ENCODE assay signal across 20 cellular contexts in genomic region chr1:15187175-15187810, GRCh38. TPM values are rescaled to one million over a fixed set of nuclear protein-coding genes. Genes with fewer than 3 reads are reported as not detected.
DNase-seq lines count a peak whose midpoint lies in the region; ATAC-seq, FAIRE-seq and TF ChIP-seq lines count a peak whose summit lies in the region.
"Had no signal": no experiment of that assay in that cellular context is flagged by ENCODE, and none has a peak within 500 bp of the region (broad histone marks: within the 10 kb centered on the region; RNA-seq: fewer than 3 reads in every experiment).

No MANE protein-coding gene starts in this region.

- TF ChIP-seq CTCF in BE2C (IDR thresholded peaks at IDR 0.05; ENCODE audit: low read depth, low read length) (no peak), HFFc6 (IDR thresholded peaks at IDR 0.05) (no peak), bronchial epithelial cell (IDR thresholded peaks at IDR 0.05; ENCODE audit: insufficient read depth, low read length, severe bottlenecking) (no peak), mesothelial cell of epicardium (IDR thresholded peaks at IDR 0.05; ENCODE audit: unreplicated experiment) (no peak)

- peak; percentile 36 for FAIRE-seq in bronchial epithelial cell (lab: Jason Lieb, UNC)
- no peak for FAIRE-seq in frontal cortex (lab: Jason Lieb, UNC)
- FAIRE-seq in GM12892 (lab: Jason Lieb, UNC) = no peak

- H3K4me3 ChIP-seq in BE2C (ENCODE audit: low read depth, low read length) (no peak overlapping the region), bronchial epithelial cell (ENCODE audit: low read depth, low read length) (no peak overlapping the region)
- H3K4me3 ChIP-seq: coronary artery, esophagus muscularis mucosa, psoas muscle had no signal

- DNase-seq in BE2C (peak; percentile 59), HFFc6 (no peak), bronchial epithelial cell (ENCODE audit: low read depth) (no peak), mesothelial cell of epicardium (ENCODE audit: low spot score in 2 of 2, unreplicated experiment in 2 of 2) (no peak), frontal cortex (ENCODE audit: low spot score in 2 of 2) (no peak), GM12892 (ENCODE audit: insufficient read length) (no peak), NAMALWA (ENCODE audit: low spot score) (no peak)
- DNase-seq: activated gamma-delta T cell treated with Interleukin-2 at 50 U/mL for 16 hours, aorta, head of caudate nucleus, kidney glomerular epithelial cell, NCI-H187 treated with DMSO at 0.1 percent for 48 hours, NCI-H524, psoas muscle, RPMI8226 had no signal

- H3K9me3 Mint-ChIP-seq in HFFc6 (no peaks in the 10 kb centered on the region), mesothelial cell of epicardium (no peaks in the 10 kb centered on the region)
- H3K9me3 Mint-ChIP-seq: T-helper 1 cell treated with Interleukin-12 subunit alpha and Interleukin-12 subunit beta and Interleukin-4 antibody, amounts not matched to agents 30 μg/mL and 1 μg/mL, for 36 hours had no signal

- TF ChIP-seq POLR2A in GM12892 (IDR thresholded peaks at IDR 0.05; ENCODE audit: low read depth, low read length) = no peak

- H3K27ac Mint-ChIP-seq in HFFc6 (peak overlapping the region; percentile 36; the same call in 1 of the 2 replicates), mesothelial cell of epicardium (peak overlapping the region; percentile 2)
- H3K27ac Mint-ChIP-seq: T-helper 1 cell treated with Interleukin-12 subunit alpha and Interleukin-12 subunit beta and Interleukin-4 antibody, amounts not matched to agents 30 μg/mL and 1 μg/mL, for 36 hours had no signal

- no peaks in the 10 kb centered on the region for H3K9me3 ChIP-seq in BE2C
- H3K9me3 ChIP-seq: esophagus muscularis mucosa, psoas muscle had no signal

- H3K27me3 ChIP-seq in BE2C = no peaks in the 10 kb centered on the region
- no peaks in the 10 kb centered on the region for H3K27me3 ChIP-seq in bronchial epithelial cell (ENCODE audit: control insufficient read depth, insufficient read depth, low read length)
- H3K27me3 ChIP-seq: esophagus muscularis mucosa had no signal

- no peaks in the 10 kb centered on the region for H3K36me3 ChIP-seq in BE2C
- H3K36me3 ChIP-seq in bronchial epithelial cell (ENCODE audit: control insufficient read depth, insufficient read depth, low read length) = no peaks in the 10 kb centered on the region
- H3K36me3 ChIP-seq: esophagus muscularis mucosa had no signal

- ATAC-seq in HG03045 (IDR thresholded peaks at IDR 0.05; ENCODE audit: unreplicated experiment) = no peak
- ATAC-seq: activated CD4-positive, CD25-positive, alpha-beta regulatory T cell treated with anti-CD3 and anti-CD28 coated beads, Interleukin-2, amount 50 U/mL, for 24 hours; psoas muscle had no signal

- H3K27me3 Mint-ChIP-seq in HFFc6 (ENCODE audit: insufficient read depth) (no peaks in the 10 kb centered on the region; the same call in 1 of the 2 replicates), mesothelial cell of epicardium (ENCODE audit: low read depth) (no peaks in the 10 kb centered on the region)

- H3K4me1 ChIP-seq in BE2C = peaks cover 17% of the 10 kb centered on the region
- H3K4me1 ChIP-seq: psoas muscle had no signal

- H3K4me3 Mint-ChIP-seq in HFFc6 = no peak overlapping the region
- H3K4me3 Mint-ChIP-seq in mesothelial cell of epicardium = no peak overlapping the region
- H3K4me3 Mint-ChIP-seq: T-helper 1 cell treated with Interleukin-12 subunit alpha and Interleukin-12 subunit beta and Interleukin-4 antibody, amounts not matched to agents 30 μg/mL and 1 μg/mL, for 36 hours had no signal

- H3K36me3 Mint-ChIP-seq in HFFc6 (ENCODE audit: low read depth) (no peaks in the 10 kb centered on the region), mesothelial cell of epicardium (no peaks in the 10 kb centered on the region)

- peaks cover 40% of the 10 kb centered on the region for H3K4me1 Mint-ChIP-seq in HFFc6 (ENCODE audit: low read depth)
- H3K4me1 Mint-ChIP-seq in mesothelial cell of epicardium = peaks cover 10% of the 10 kb centered on the region

RNA-seq across cellular contexts. Expression of gene TMEM51, which starts 33.7 kb away (rescaled TPM):
- 47.7 TPM for polyA plus RNA-seq in BE2C (2012; ENCODE audit: insufficient read depth, insufficient read length, low read depth)
- 1 to 10 TPM; 4.8 to 6.8 (median 6.6) TPM for total RNA-seq in HFFc6 (2021; fragmentation: NEBNext Ultra II Directional; extraction: Animal tissue kit (Norgen Biotek cat#: 25700))
- total RNA-seq in bronchial epithelial cell = 5.3 and 6.4 TPM in 2 replicates
- 10.4 to 11.2 TPM (median 10.9 TPM) in 3 replicates for total RNA-seq in mesothelial cell of epicardium
- 1.6 TPM for total RNA-seq in frontal cortex
- 0.13 TPM for polyA plus RNA-seq in GM12892 (2012; ENCODE audit: missing spikeins)

RNA-seq across cellular contexts. Expression of gene FHAD1, which starts 59.7 kb away (rescaled TPM):
- 5.8 TPM for polyA plus RNA-seq in BE2C (2012; ENCODE audit: insufficient read depth, insufficient read length, low read depth)
- under 1 TPM in 2 of 6 experiments, not detected in 4; 0.16 to 0.25 TPM for total RNA-seq in HFFc6 (2021; fragmentation: NEBNext Ultra II Directional; extraction: Animal tissue kit (Norgen Biotek cat#: 25700))
- total RNA-seq in bronchial epithelial cell (0.13 TPM in 1 of 2 replicates, not detected in the other), mesothelial cell of epicardium (1.0 to 1.3 TPM (median 1.1 TPM) in 3 replicates), frontal cortex (0.41 TPM)
- not detected for polyA plus RNA-seq in GM12892 (2012; ENCODE audit: missing spikeins)
